ENCODE assay signal across 8 cellular contexts in the genomic region with DNA sequence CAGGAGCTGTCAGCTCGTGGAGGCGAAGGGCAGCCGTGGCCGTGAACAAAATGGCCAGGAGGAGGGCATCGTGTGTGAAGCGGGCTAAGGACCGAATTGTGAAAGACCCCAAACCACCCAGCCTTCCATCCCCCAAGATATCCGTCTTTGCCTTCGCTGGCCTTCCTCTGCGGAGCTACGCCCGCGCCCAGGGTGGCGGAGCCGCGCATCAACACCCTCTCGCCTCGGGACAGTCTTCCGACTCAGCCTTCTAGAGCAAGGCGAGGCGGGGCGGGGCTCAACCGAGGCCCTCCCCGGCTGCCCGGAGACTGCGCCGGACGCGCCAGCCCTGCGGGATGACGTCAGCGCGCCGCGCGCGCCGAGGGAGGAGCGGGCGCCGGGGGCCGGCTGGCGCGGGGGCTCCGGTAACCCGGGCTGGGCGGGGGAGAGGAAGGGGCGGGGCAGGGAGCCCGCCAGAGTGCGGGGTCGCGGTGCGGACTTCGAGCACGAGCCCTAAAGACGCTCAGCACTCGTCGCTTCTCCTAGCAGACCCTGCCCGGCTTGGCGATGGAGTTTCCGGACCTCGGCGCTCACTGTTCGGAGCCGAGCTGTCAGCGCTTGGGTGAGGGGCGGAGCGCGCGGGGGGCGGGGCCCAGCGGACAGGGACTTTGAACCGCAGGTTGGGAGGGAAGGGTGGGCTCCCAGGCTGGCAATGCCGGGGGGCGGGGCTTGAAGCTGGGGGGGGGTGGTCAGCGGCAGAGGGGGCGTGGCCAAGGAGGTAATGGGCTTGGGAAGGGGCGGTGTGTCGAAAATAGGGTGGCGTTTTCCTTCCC. TPM values are rescaled to one million over a fixed set of nuclear protein-coding genes. Genes with fewer than 3 reads are reported as not detected.
DNase-seq lines count a peak whose midpoint lies in the region; ATAC-seq, FAIRE-seq and TF ChIP-seq lines count a peak whose summit lies in the region.

Gene ZFAND2B (plus strand): TSS at position 341 of the 812 bp plus-strand sequence. CDS start 206 bp downstream, at position 547.

- H3K4me2 ChIP-seq in IMR-90 (ENCODE audit: low read depth, low read length) = peak within 1 kb of the TSS; percentile 99
- peak within 1 kb of the TSS; percentile 93 for H3K4me2 ChIP-seq in OCI-LY7 (ENCODE audit: low read length)
- peak within 1 kb of the TSS; percentile 90 for H3K4me2 ChIP-seq in endothelial cell of umbilical vein (ENCODE audit: insufficient read depth, low read length)

- H4K91ac ChIP-seq in IMR-90 (ENCODE audit: insufficient read depth, low read depth, low read length) = peak within 1 kb of the TSS; percentile 90

- peak within 1 kb of the TSS; percentile 51 to 92 for H4K8ac ChIP-seq in IMR-90 (ENCODE audit: low read depth in 2 of 2, low read length in 2 of 2)

- H3K9me1 ChIP-seq in IMR-90 (ENCODE audit: insufficient read depth, low read length) = peaks cover 8% of the 10 kb centered on the region; the same call in 1 of the 2 replicates
- H3K9me1 ChIP-seq in endothelial cell of umbilical vein (replicated peaks; ENCODE audit: control insufficient read depth, extremely low read depth, insufficient read depth, low read length) = no peaks in the 10 kb centered on the region

- peaks cover 5 to 19% of the 10 kb centered on the region in 2 experiments; a peak in 3 of 4 replicates for H3K79me1 ChIP-seq in IMR-90 (ENCODE audit: low read depth in 1 of 2, low read length in 2 of 2)

- peak within 1 kb of the TSS; percentile 66; the same call in 1 of the 2 replicates for H2BK20ac ChIP-seq in IMR-90 (ENCODE audit: low read depth, low read length)

- CTCF ChIA-PET in IMR-90 (lab: Yijun Ruan, JAX) (interaction anchor here (0.6 to 1.1 kb wide), 4 partner anchors 12 to 70 kb away, joined by 3 read pairs; partner anchors contain the start of gene ABCB6), OCI-LY7 (lab: Charles Lee; ENCODE audit: unreplicated experiment) (interaction anchor here (0.5 to 1.4 kb wide), 3 partner anchors 9 to 89 kb away, joined by 4 to 7 read pairs (median 5); no protein-coding TSS in a partner anchor), endothelial cell of umbilical vein (lab: Charles Lee) (interaction anchor here (0.6 to 3.1 kb wide), 16 partner anchors 10 to 225 kb away, joined by 3 to 14 read pairs (median 4); partner anchors contain the start of genes ANKZF1, ATG9A, CNPPD1 and DNAJB2)

- no TSS peak for BruUV-seq in IMR-90 (replicated peaks; lab: Mats Ljungman, UMichigan)
- no TSS peak for BruUV-seq in OCI-LY7 (replicated peaks; lab: Mats Ljungman, UMichigan)
- TSS peak; percentile 57 for BruUV-seq in endothelial cell of umbilical vein (replicated peaks; lab: Mats Ljungman, UMichigan)

- ATAC-seq in GM21529 (IDR thresholded peaks at IDR 0.05; ENCODE audit: unreplicated experiment) (peak; percentile 96), IMR-90 (ENCODE audit: low read depth) (peak; percentile 96)

- peak within 1 kb of the TSS; percentile 90 for H2BK120ac ChIP-seq in IMR-90 (ENCODE audit: low read depth, low read length)

- FAIRE-seq in endothelial cell of umbilical vein (lab: Jason Lieb, UNC) = peak; percentile 92

- H3K56ac ChIP-seq in IMR-90 (ENCODE audit: extremely low read depth, insufficient read depth, low read length) = peak within 1 kb of the TSS; percentile 75

- POLR2A ChIA-PET in IMR-90 (lab: Charles Lee; ENCODE audit: unreplicated experiment) = interaction anchor here (0.6 to 0.7 kb wide), 4 partner anchors 11 to 1051 kb away, joined by 3 to 5 read pairs (median 4); partner anchors contain the start of gene CNPPD1
- POLR2A ChIA-PET in OCI-LY7 (lab: Charles Lee) = interaction anchor here (0.6 to 2.0 kb wide), 20 partner anchors 10 to 86 kb away, joined by 3 to 23 read pairs (median 4); partner anchors contain the start of genes CNPPD1, DNAJB2, GLB1L and STK16
- POLR2A ChIA-PET in endothelial cell of umbilical vein (lab: Charles Lee) = interaction anchor here (0.6 to 0.7 kb wide), 2 partner anchors 11 to 30 kb away, joined by 3 to 4 read pairs; partner anchors contain the start of gene CNPPD1

- peaks cover 16% of the 10 kb centered on the region for H3K4me1 ChIP-seq in IMR-90 (ENCODE audit: control insufficient read depth, insufficient read depth, low read length)
- H3K4me1 ChIP-seq in OCI-LY7 (ENCODE audit: insufficient read depth, low read length, poor library complexity, severe bottlenecking) = peaks cover 17% of the 10 kb centered on the region
- peaks cover 18% of the 10 kb centered on the region for H3K4me1 ChIP-seq in endothelial cell of umbilical vein (ENCODE audit: control insufficient read depth, extremely low read depth, insufficient read depth, low read length)
- peaks cover 45% of the 10 kb centered on the region for H3K4me1 ChIP-seq in mononuclear cell (ENCODE audit: insufficient read depth, low read length)

- peak within 1 kb of the TSS; percentile 84 for H3K4me3 ChIP-seq in IMR-90 (ENCODE audit: insufficient read depth, low read depth, low read length)
- peak within 1 kb of the TSS; percentile 69 for H3K4me3 ChIP-seq in OCI-LY7 (ENCODE audit: low read depth, low read length, poor library complexity, severe bottlenecking)
- peak within 1 kb of the TSS; percentile 36 to 83 (median 73) for H3K4me3 ChIP-seq in endothelial cell of umbilical vein (replicated peaks in 1 of 3; ENCODE audit: insufficient read depth in 1 of 3, low read depth in 1 of 3, low read length in 3 of 3)
- H3K4me3 ChIP-seq in mononuclear cell (ENCODE audit: low read length) = peak within 1 kb of the TSS; percentile 61

- peak within 1 kb of the TSS; percentile 88 for H3K18ac ChIP-seq in IMR-90 (ENCODE audit: low read depth, low read length)

- H3K27ac ChIP-seq in IMR-90 (ENCODE audit: insufficient read depth, low read length) (peak within 1 kb of the TSS; percentile 96), OCI-LY7 (ENCODE audit: low read depth, low read length, poor library complexity, severe bottlenecking) (peak within 1 kb of the TSS; percentile 76), endothelial cell of umbilical vein (ENCODE audit: insufficient read depth, low read depth, low read length) (peak within 1 kb of the TSS; percentile 26)

- peak within 1 kb of the TSS; percentile 84 for H2AK5ac ChIP-seq in IMR-90 (ENCODE audit: low read depth, low read length)

- TF ChIP-seq RAD21 in IMR-90 (IDR thresholded peaks at IDR 0.05; ENCODE audit: low read length) = no peak; the same call in 1 of the 2 replicates

- peak within 1 kb of the TSS; percentile 94 for H3K23ac ChIP-seq in IMR-90 (ENCODE audit: low read depth, low read length)

- DNase-seq in DMS114 treated with DMSO at 0.1 percent for 48 hours (lab: John Stamatoyannopoulos, UW; ENCODE audit: unreplicated experiment) (peak; percentile 82), IMR-90 (peak; percentile 88), OCI-LY7 (ENCODE audit: low spot score) (peak; percentile 97), activated T-cell treated with anti-CD3 and anti-CD28 coated beads for 1 hour (ENCODE audit: low read depth) (peak; percentile 95), endothelial cell of umbilical vein (ENCODE audit: low read depth, low spot score) (peak; percentile 94)
- peak; percentile 89 to 90 for DNase-seq in stimulated activated CD8-positive, alpha-beta memory T cell treated with anti-CD3 and anti-CD28 coated beads, Interleukin-4, amount 100 ng/mL, for 1 hour (ENCODE audit: low read depth in 2 of 2, low spot score in 1 of 2)

- peak within 1 kb of the TSS; percentile 66; the same call in 1 of the 3 replicates for H2BK15ac ChIP-seq in IMR-90 (ENCODE audit: low read depth, low read length)

- intact Hi-C loops in IMR-90 (cut with micrococcal nuclease) = loop anchor here (1.0 to 2.0 kb wide), 2 partner anchors 30 to 46 kb away; partner anchors contain the start of genes CNPPD1 and NHEJ1
- intact Hi-C loops in OCI-LY7 (cut with micrococcal nuclease; ENCODE audit: unreplicated experiment) = loop anchor here (1.0 kb wide), 6 partner anchors 23 to 71 kb away; partner anchors contain the start of genes ANKZF1, ATG9A, GLB1L and NHEJ1
- intact Hi-C loops in endothelial cell of umbilical vein (cut with micrococcal nuclease) = loop anchor here (1.0 to 2.0 kb wide), 7 partner anchors 12 to 182 kb away; partner anchors contain the start of genes ABCB6, ANKZF1, ATG9A and DNAJB2

- H3K27me3 ChIP-seq in IMR-90 (ENCODE audit: control insufficient read depth, insufficient read depth, low read length) (no peaks in the 10 kb centered on the region), endothelial cell of umbilical vein (ENCODE audit: control insufficient read depth in 2 of 2, insufficient read depth in 2 of 2, low read length in 2 of 2) (no peaks in the 10 kb centered on the region), mononuclear cell (ENCODE audit: insufficient read depth, low read length) (no peaks in the 10 kb centered on the region)

- H3K79me2 ChIP-seq in OCI-LY7 (ENCODE audit: insufficient read depth, low read depth, low read length) = peaks cover 4% of the 10 kb centered on the region; the same call in 1 of the 2 replicates
- H3K79me2 ChIP-seq in endothelial cell of umbilical vein (ENCODE audit: control insufficient read depth, insufficient read depth, low read length) = no peaks in the 10 kb centered on the region

- H3K9me3 ChIP-seq in IMR-90 (ENCODE audit: control insufficient read depth, insufficient read depth, low read length) (no peaks in the 10 kb centered on the region), OCI-LY7 (ENCODE audit: low read length) (peaks cover 8% of the 10 kb centered on the region; the same call in 1 of the 2 replicates), endothelial cell of umbilical vein (replicated peaks; ENCODE audit: control insufficient read depth, insufficient read depth, low read length) (no peaks in the 10 kb centered on the region), mononuclear cell (ENCODE audit: low read depth, low read length) (no peaks in the 10 kb centered on the region)

- peak within 1 kb of the TSS; percentile 93 for H3K9ac ChIP-seq in IMR-90 (ENCODE audit: low read depth, low read length)
- peak within 1 kb of the TSS; percentile 60 for H3K9ac ChIP-seq in endothelial cell of umbilical vein (replicated peaks; ENCODE audit: extremely low read depth, insufficient read depth, low read length)

- dilution Hi-C loops in IMR-90 (cut with HindIII; ENCODE audit: low sequenced_read_pairs, unreplicated experiment) (no loop called here), endothelial cell of umbilical vein (cut with MboI; ENCODE audit: extremely low pct_ligation_motif_present, low sequenced_read_pairs) (no loop called here)

- no peaks in the 10 kb centered on the region for H3K9me2 ChIP-seq in OCI-LY7 (ENCODE audit: insufficient read depth, low read length)

- 3% methylated on average over 5 of the region's 80 CpGs; no CpG with 5 or more reads in 1 of the 2 experiments for WGBS in IMR-90 (ENCODE audit: extremely low coverage in 2 of 2, insufficient read length in 1 of 2), 2 experiments

- H3K36me3 ChIP-seq in IMR-90 (ENCODE audit: control insufficient read depth, insufficient read depth, low read length) = peaks cover 25% of the 10 kb centered on the region
- H3K36me3 ChIP-seq in OCI-LY7 (ENCODE audit: insufficient read depth, low read length) = peaks cover 38% of the 10 kb centered on the region
- peaks cover 0 to 7% of the 10 kb centered on the region in 2 experiments for H3K36me3 ChIP-seq in endothelial cell of umbilical vein (ENCODE audit: control insufficient read depth in 2 of 2, extremely low read depth in 1 of 2, insufficient read depth in 2 of 2, low read length in 2 of 2)

- H2BK5ac ChIP-seq in IMR-90 (ENCODE audit: low read depth, low read length, poor library complexity, severe bottlenecking) = peak within 1 kb of the TSS; percentile 97

- peak within 1 kb of the TSS; percentile 94 for H3K4ac ChIP-seq in IMR-90 (ENCODE audit: low read depth, low read length)

- H4K5ac ChIP-seq in IMR-90 (ENCODE audit: low read depth, low read length) = peak within 1 kb of the TSS; percentile 78

- H3K14ac ChIP-seq in IMR-90 (replicated peaks; ENCODE audit: low read depth, low read length) = peak within 1 kb of the TSS; percentile 96

- TF ChIP-seq CTCF in IMR-90 (conservative IDR thresholded peaks at IDR 0.05; ENCODE audit: low read depth, low read length) (no peak), OCI-LY7 (conservative IDR thresholded peaks at IDR 0.05; ENCODE audit: low read length) (no peak), endothelial cell of umbilical vein (IDR thresholded peaks at IDR 0.05; ENCODE audit: extremely low read depth in 1 of 2, insufficient read depth in 1 of 2, low read depth in 1 of 2, low read length in 2 of 2) (no peak)

- peak within 1 kb of the TSS; percentile 95 for H2AK9ac ChIP-seq in IMR-90 (replicated peaks; ENCODE audit: low read depth, low read length, poor library complexity)

- H2AFZ ChIP-seq in IMR-90 (replicated peaks; ENCODE audit: low read length, poor library complexity) = peak within 1 kb of the TSS; percentile 98
- peak within 1 kb of the TSS; percentile 85 for H2AFZ ChIP-seq in OCI-LY7 (ENCODE audit: low read length)
- peak within 1 kb of the TSS; percentile 97 for H2AFZ ChIP-seq in endothelial cell of umbilical vein (ENCODE audit: low read depth, low read length)

- H4K20me1 ChIP-seq in IMR-90 (ENCODE audit: insufficient read depth, low read length) = peaks cover 9% of the 10 kb centered on the region; the same call in 1 of the 2 replicates
- H4K20me1 ChIP-seq in OCI-LY7 (ENCODE audit: insufficient read depth, low read length) = no peaks in the 10 kb centered on the region
- no peaks in the 10 kb centered on the region for H4K20me1 ChIP-seq in endothelial cell of umbilical vein (replicated peaks; ENCODE audit: control insufficient read depth, extremely low read depth, insufficient read depth, low read length)

- TF ChIP-seq POLR2A in IMR-90 (IDR thresholded peaks at IDR 0.05; ENCODE audit: low read depth, low read length) = peak; percentile 88
- peak; percentile 99 for TF ChIP-seq POLR2A in endothelial cell of umbilical vein (IDR thresholded peaks at IDR 0.05; ENCODE audit: low read depth, low read length)

- in situ Hi-C loops in IMR-90 (cut with MboI; ENCODE audit: low sequenced_read_pairs) = loop anchor here (5.0 kb wide), 1 partner anchor 34 kb away; the partner anchor contains the start of gene SLC23A3

RNA-seq across cellular contexts. Expression of gene ZFAND2B, which starts in this region (rescaled TPM):
- total RNA-seq in IMR-90 (2012; rRNA removed) = 21.9 and 25.5 TPM in 2 replicates
- 38.3 and 43.0 TPM in 2 replicates for polyA plus RNA-seq in IMR-90 (2012; rRNA removed)
- polyA plus RNA-seq in IMR-90 (2012; cell fraction: cytosol; rRNA removed) = 37.3 and 38.0 TPM in 2 replicates
- 119 and 135 TPM in 2 replicates for polyA plus RNA-seq in IMR-90 (2012; cell fraction: nucleus; rRNA removed; ENCODE audit: low replicate concordance)
- 42.4 and 51.6 TPM in 2 replicates for total RNA-seq in OCI-LY7 (2014; rRNA removed; shearing (Covaris generic))
- 35.3 and 35.9 TPM in 2 replicates for total RNA-seq in OCI-LY7 (2022)
- total RNA-seq in endothelial cell of umbilical vein = 23.3 and 24.0 TPM in 2 replicates
- 52.0 and 52.9 TPM in 2 replicates for polyA plus RNA-seq in endothelial cell of umbilical vein
- polyA plus RNA-seq in endothelial cell of umbilical vein (2011; cell fraction: cytosol; rRNA removed) = 32.0 and 36.7 TPM in 2 replicates
- polyA plus RNA-seq in endothelial cell of umbilical vein (2011; cell fraction: nucleus; rRNA removed) = 114 and 121 TPM in 2 replicates
- 21.3 and 21.7 TPM in 2 replicates for polyA plus RNA-seq in endothelial cell of umbilical vein (2012)
- 24.0 and 33.6 TPM in 2 replicates for polyA minus RNA-seq in endothelial cell of umbilical vein
- polyA minus RNA-seq in endothelial cell of umbilical vein (2011; cell fraction: cytosol; rRNA and poly(A)+ RNA removed) = 11.8 TPM
- 14.6 and 15.0 TPM in 2 replicates for polyA minus RNA-seq in endothelial cell of umbilical vein (2011; cell fraction: nucleus; rRNA and poly(A)+ RNA removed)
- total RNA-seq in mononuclear cell = 41.6 TPM

Comparison
In these comparisons a context has a peak if more than half of its experiments do, and no peak if none do; other contexts are left out.
1. Peak in every context shown above with its lines: DNase-seq, ATAC-seq, H3K4me3 ChIP-seq and H3K27ac ChIP-seq.
2. H3K27ac ChIP-seq: peak in every context shown above with its lines; median percentile 96 in IMR-90; 76 in OCI-LY7; 26 in endothelial cell of umbilical vein.